In the genomic region with DNA sequence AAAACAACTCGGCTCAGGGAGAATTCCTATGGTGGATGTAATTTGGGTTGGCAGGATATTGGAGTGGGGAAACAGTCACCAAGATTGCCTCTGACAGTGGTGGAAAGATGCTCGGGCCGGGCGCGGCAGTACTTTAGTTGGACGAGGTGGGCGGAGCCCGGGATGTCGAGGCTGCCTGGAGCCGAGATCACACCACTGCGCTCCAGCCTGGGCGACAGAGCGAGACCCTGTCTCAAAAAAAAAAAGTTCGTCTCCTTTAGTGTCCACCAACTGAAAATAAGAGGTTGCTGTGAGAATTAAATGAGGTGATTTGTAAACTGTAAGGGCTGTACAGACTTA, we compare ENCODE assay signal across 8 cellular contexts.
DNase-seq lines count a peak whose midpoint lies in the region; ATAC-seq and TF ChIP-seq lines count a peak whose summit lies in the region.

No MANE protein-coding gene starts in this region.

- H2AFZ ChIP-seq in DND-41 (ENCODE audit: low read depth, low read length): peak overlapping the region; percentile 63

- peak overlapping the region; percentile 94 for H3K4me2 ChIP-seq in DND-41 (ENCODE audit: insufficient read depth, low read length)

- H3K4me1 ChIP-seq in DND-41 (ENCODE audit: insufficient read depth, low read length): peaks cover 34% of the 10 kb centered on the region

- H4K20me1 ChIP-seq in DND-41 (ENCODE audit: insufficient read depth, low read length): peaks cover 29% of the 10 kb centered on the region

- peaks cover 40% of the 10 kb centered on the region for H3K36me3 ChIP-seq in DND-41 (ENCODE audit: insufficient read depth, low read length)

- peak; percentile 61 for DNase-seq in DND-41
- DNase-seq in anterior cingulate cortex (lab: John Stamatoyannopoulos, UW): peak in 33 of 58 donors; percentile 6 to 62 (median 36)

- TF ChIP-seq CTCF in DND-41 (IDR thresholded peaks at IDR 0.05; ENCODE audit: borderline replicate concordance, extremely low read depth, low read length, poor library complexity, severe bottlenecking): no peak

- no peaks in the 10 kb centered on the region for H3K27me3 ChIP-seq in DND-41 (ENCODE audit: insufficient read depth, low read length, poor library complexity)

- H3K9me3 ChIP-seq in DND-41 (ENCODE audit: insufficient read depth, low read length, severe bottlenecking): no peaks in the 10 kb centered on the region

- H3K79me2 ChIP-seq in DND-41 (ENCODE audit: insufficient read depth, low read length): peaks cover 53% of the 10 kb centered on the region

- H3K4me3 ChIP-seq in DND-41 (ENCODE audit: low read depth in 1 of 2, low read length in 2 of 2) (peak overlapping the region; percentile 68 to 84), iPS-11a (ENCODE audit: low read depth, low read length) (peak overlapping the region; percentile 99), skin epidermis (peak overlapping the region; percentile 61 to 92 (median 82))

- H3K27ac ChIP-seq in DND-41 (ENCODE audit: low read length): peak overlapping the region; percentile 68
- H3K27ac ChIP-seq in skin epidermis: peak overlapping the region; percentile 78 to 99 (median 93)

- peak overlapping the region; percentile 71 for H3K9ac ChIP-seq in DND-41 (ENCODE audit: low read depth, low read length)

- ATAC-seq in DND-41 (ENCODE audit: insufficient read depth, low read depth) (peak; percentile 55), HG03354 (IDR thresholded peaks at IDR 0.05; ENCODE audit: poor library complexity, severe bottlenecking, unreplicated experiment) (peak; percentile 36), SK-N-SH treated with all-trans-retinoic acid at 6 μM for 48 hours (peak; percentile 75), HG02623 (IDR thresholded peaks at IDR 0.05; ENCODE audit: unreplicated experiment) (no peak), HG03039 (IDR thresholded peaks at IDR 0.05; ENCODE audit: unreplicated experiment) (no peak)

TF ChIP-seq in SK-N-SH treated with all-trans-retinoic acid at 6 μM for 48 hours, 23 proteins besides CTCF, POLR2A, EP300 and RAD21:
- no peak for TF ChIP-seq ZNF565 (CRISPR knock-in tag; conservative IDR thresholded peaks at IDR 0.05; ENCODE audit: low read depth)
- TF ChIP-seq, protein P1, sequence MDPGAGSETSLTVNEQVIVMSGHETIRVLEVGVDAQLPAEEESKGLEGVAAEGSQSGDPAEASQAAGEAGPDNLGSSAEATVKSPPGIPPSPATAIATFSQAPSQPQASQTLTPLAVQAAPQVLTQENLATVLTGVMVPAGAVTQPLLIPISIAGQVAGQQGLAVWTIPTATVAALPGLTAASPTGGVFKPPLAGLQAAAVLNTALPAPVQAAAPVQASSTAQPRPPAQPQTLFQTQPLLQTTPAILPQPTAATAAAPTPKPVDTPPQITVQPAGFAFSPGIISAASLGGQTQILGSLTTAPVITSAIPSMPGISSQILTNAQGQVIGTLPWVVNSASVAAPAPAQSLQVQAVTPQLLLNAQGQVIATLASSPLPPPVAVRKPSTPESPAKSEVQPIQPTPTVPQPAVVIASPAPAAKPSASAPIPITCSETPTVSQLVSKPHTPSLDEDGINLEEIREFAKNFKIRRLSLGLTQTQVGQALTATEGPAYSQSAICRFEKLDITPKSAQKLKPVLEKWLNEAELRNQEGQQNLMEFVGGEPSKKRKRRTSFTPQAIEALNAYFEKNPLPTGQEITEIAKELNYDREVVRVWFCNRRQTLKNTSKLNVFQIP (CRISPR knock-in tag; IDR thresholded peaks at IDR 0.05; ENCODE audit: borderline replicate concordance, low read depth): no peak
- TF ChIP-seq ISL1 (CRISPR knock-in tag; IDR thresholded peaks at IDR 0.05): no peak
- no peak for TF ChIP-seq TOX (CRISPR knock-in tag; IDR thresholded peaks at IDR 0.05; ENCODE audit: borderline replicate concordance)
- TF ChIP-seq BACH2 (CRISPR knock-in tag; IDR thresholded peaks at IDR 0.05; ENCODE audit: borderline replicate concordance): no peak
- no peak for TF ChIP-seq TCF4 (CRISPR knock-in tag; IDR thresholded peaks at IDR 0.05; ENCODE audit: borderline replicate concordance)
- TF ChIP-seq OSR1 (CRISPR knock-in tag; IDR thresholded peaks at IDR 0.05): no peak
- TF ChIP-seq ZC3H10 (CRISPR knock-in tag; IDR thresholded peaks at IDR 0.05): no peak
- TF ChIP-seq, protein P2, sequence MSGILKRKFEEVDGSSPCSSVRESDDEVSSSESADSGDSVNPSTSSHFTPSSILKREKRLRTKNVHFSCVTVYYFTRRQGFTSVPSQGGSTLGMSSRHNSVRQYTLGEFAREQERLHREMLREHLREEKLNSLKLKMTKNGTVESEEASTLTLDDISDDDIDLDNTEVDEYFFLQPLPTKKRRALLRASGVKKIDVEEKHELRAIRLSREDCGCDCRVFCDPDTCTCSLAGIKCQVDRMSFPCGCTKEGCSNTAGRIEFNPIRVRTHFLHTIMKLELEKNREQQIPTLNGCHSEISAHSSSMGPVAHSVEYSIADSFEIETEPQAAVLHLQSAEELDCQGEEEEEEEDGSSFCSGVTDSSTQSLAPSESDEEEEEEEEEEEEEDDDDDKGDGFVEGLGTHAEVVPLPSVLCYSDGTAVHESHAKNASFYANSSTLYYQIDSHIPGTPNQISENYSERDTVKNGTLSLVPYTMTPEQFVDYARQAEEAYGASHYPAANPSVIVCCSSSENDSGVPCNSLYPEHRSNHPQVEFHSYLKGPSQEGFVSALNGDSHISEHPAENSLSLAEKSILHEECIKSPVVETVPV (CRISPR knock-in tag; IDR thresholded peaks at IDR 0.05): no peak
- TF ChIP-seq, protein P3, sequence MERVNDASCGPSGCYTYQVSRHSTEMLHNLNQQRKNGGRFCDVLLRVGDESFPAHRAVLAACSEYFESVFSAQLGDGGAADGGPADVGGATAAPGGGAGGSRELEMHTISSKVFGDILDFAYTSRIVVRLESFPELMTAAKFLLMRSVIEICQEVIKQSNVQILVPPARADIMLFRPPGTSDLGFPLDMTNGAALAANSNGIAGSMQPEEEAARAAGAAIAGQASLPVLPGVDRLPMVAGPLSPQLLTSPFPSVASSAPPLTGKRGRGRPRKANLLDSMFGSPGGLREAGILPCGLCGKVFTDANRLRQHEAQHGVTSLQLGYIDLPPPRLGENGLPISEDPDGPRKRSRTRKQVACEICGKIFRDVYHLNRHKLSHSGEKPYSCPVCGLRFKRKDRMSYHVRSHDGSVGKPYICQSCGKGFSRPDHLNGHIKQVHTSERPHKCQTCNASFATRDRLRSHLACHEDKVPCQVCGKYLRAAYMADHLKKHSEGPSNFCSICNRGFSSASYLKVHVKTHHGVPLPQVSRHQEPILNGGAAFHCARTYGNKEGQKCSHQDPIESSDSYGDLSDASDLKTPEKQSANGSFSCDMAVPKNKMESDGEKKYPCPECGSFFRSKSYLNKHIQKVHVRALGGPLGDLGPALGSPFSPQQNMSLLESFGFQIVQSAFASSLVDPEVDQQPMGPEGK (CRISPR knock-in tag; IDR thresholded peaks at IDR 0.05; ENCODE audit: borderline replicate concordance): no peak
- TF ChIP-seq, protein P4, sequence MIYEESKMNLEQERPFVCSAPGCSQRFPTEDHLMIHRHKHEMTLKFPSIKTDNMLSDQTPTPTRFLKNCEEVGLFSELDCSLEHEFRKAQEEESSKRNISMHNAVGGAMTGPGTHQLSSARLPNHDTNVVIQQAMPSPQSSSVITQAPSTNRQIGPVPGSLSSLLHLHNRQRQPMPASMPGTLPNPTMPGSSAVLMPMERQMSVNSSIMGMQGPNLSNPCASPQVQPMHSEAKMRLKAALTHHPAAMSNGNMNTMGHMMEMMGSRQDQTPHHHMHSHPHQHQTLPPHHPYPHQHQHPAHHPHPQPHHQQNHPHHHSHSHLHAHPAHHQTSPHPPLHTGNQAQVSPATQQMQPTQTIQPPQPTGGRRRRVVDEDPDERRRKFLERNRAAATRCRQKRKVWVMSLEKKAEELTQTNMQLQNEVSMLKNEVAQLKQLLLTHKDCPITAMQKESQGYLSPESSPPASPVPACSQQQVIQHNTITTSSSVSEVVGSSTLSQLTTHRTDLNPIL (CRISPR knock-in tag; IDR thresholded peaks at IDR 0.05; ENCODE audit: low read depth): no peak
- TF ChIP-seq RARB (CRISPR knock-in tag; IDR thresholded peaks at IDR 0.05): no peak
- TF ChIP-seq CSDC2 (CRISPR knock-in tag; IDR thresholded peaks at IDR 0.05): no peak
- TF ChIP-seq ESRRG (CRISPR knock-in tag; IDR thresholded peaks at IDR 0.05): no peak
- TF ChIP-seq SNAI2 (CRISPR knock-in tag; IDR thresholded peaks at IDR 0.05): no peak
- TF ChIP-seq ZNF70 (CRISPR knock-in tag; IDR thresholded peaks at IDR 0.05): no peak

Comparison
In these comparisons a context has a peak if more than half of its experiments do, and no peak if none do; other contexts are left out.
1. ATAC-seq: peak in DND-41 (single experiment), HG03354 (single experiment) and SK-N-SH treated with all-trans-retinoic acid at 6 μM for 48 hours (single experiment); none in HG02623 (single experiment) and HG03039 (single experiment).
2. Peak in every context shown above with its lines, with median percentiles within 50 percentile points of each other: H3K4me3 ChIP-seq.